Comparison of ENCODE assay signal across 23 cellular contexts in genomic region chr22:17864398-17865182, GRCh38.
DNase-seq lines count a peak whose midpoint lies in the region; ATAC-seq and TF ChIP-seq lines count a peak whose summit lies in the region.
"Had no signal": no experiment of that assay in that cellular context is flagged by ENCODE, and none has a peak within 500 bp of the region (broad histone marks: within the 10 kb centered on the region; RNA-seq: fewer than 3 reads in every experiment).

No MANE protein-coding gene starts in this region.

- H3K18ac ChIP-seq in neuronal stem cell (ENCODE audit: low read length): no peak overlapping the region

- H3K9me3 ChIP-seq in gastroesophageal sphincter (no peaks in the 10 kb centered on the region), neuronal stem cell (replicated peaks in 1 of 2; ENCODE audit: control insufficient read depth in 2 of 2, insufficient read depth in 1 of 2, low read depth in 1 of 2, low read length in 2 of 2) (no peaks in the 10 kb centered on the region)
- H3K9me3 ChIP-seq: BLaER1 treated with 17β-estradiol and CSF1 and Interleukin-3, amounts not matched to agents 10 nM and 100 nM; MG63 had no signal

- no peak for TF ChIP-seq POLR2A in gastroesophageal sphincter (IDR thresholded peaks at IDR 0.05)

- H3K79me1 ChIP-seq in neuronal stem cell (ENCODE audit: low read depth, low read length): no peaks in the 10 kb centered on the region

- no peak overlapping the region for H3K4ac ChIP-seq in neuronal stem cell (ENCODE audit: low read length)

- no peak overlapping the region for H3K4me3 Mint-ChIP-seq in progenitor cell of endocrine pancreas (ENCODE audit: low read depth)
- no peak overlapping the region for H3K4me3 Mint-ChIP-seq in T-helper 2 cell treated with Interferon-gamma antibody and Interleukin-4, amounts not matched to agents 5 μg/mL and 100 μg/mL, for 36 hours
- H3K4me3 Mint-ChIP-seq: CD4-positive, alpha-beta T cell; H9; HFFc6 had no signal

- H3K27me3 ChIP-seq in gastroesophageal sphincter (no peaks in the 10 kb centered on the region), neuronal stem cell (ENCODE audit: control insufficient read depth in 3 of 3, insufficient read depth in 3 of 3, low read depth in 1 of 3, low read length in 3 of 3) (no peaks in the 10 kb centered on the region)
- H3K27me3 ChIP-seq: BLaER1 treated with 17β-estradiol and CSF1 and Interleukin-3, amounts not matched to agents 10 nM and 100 nM; MG63 had no signal

- H4K8ac ChIP-seq in neuronal stem cell (ENCODE audit: low read depth, low read length): no peak overlapping the region

- no peak overlapping the region for H2BK12ac ChIP-seq in neuronal stem cell (ENCODE audit: low read length)

- H2AFZ ChIP-seq in neuronal stem cell (ENCODE audit: low read length): no peak overlapping the region
- H2AFZ ChIP-seq: GM23248 had no signal

- H3K9ac ChIP-seq in neuronal stem cell (ENCODE audit: low read depth, low read length, poor library complexity): peak overlapping the region; percentile 34
- H3K9ac ChIP-seq: BLaER1 treated with 17β-estradiol and CSF1 and Interleukin-3, amounts not matched to agents 10 nM and 100 nM; GM23248 had no signal

- H3K36me3 ChIP-seq in gastroesophageal sphincter (peaks cover 0 to 69% of the 10 kb centered on the region in 2 donors), neuronal stem cell (replicated peaks in 1 of 2; ENCODE audit: control insufficient read depth in 2 of 2, insufficient read depth in 2 of 2, low read length in 2 of 2) (peaks cover 27 to 49% of the 10 kb centered on the region in 2 donors)

- DNase-seq in neuronal stem cell (ENCODE audit: low spot score) (no peak), progenitor cell of endocrine pancreas (ENCODE audit: low spot score, unreplicated experiment) (no peak), NCI-H1092 treated with DMSO at 0.1 percent for 48 hours (lab: John Stamatoyannopoulos, UW) (no peak)
- DNase-seq in T-helper 2 cell treated with Interferon-gamma antibody and Interleukin-4, amounts not matched to agents 5 μg/mL and 100 μg/mL, for 36 hours (ENCODE audit: low spot score): no peak
- DNase-seq: AML-193; CD4-positive, alpha-beta T cell; GM23248; H9; HFFc6; IMR-90; KG1; MG63; NCI-H1694; NCI-H2081; NCI-H2227 treated with DMSO at 0.1 percent for 48 hours; NCI-H510A; NCI-H69; Right ventricle myocardium superior; RPMI8226 had no signal

- no peaks in the 10 kb centered on the region for H3K36me3 Mint-ChIP-seq in progenitor cell of endocrine pancreas (ENCODE audit: insufficient read depth)
- H3K36me3 Mint-ChIP-seq in T-helper 2 cell treated with Interferon-gamma antibody and Interleukin-4, amounts not matched to agents 5 μg/mL and 100 μg/mL, for 36 hours (ENCODE audit: low read depth): peaks cover 2% of the 10 kb centered on the region

- H3K27ac Mint-ChIP-seq in progenitor cell of endocrine pancreas: no peak overlapping the region
- H3K27ac Mint-ChIP-seq in T-helper 2 cell treated with Interferon-gamma antibody and Interleukin-4, amounts not matched to agents 5 μg/mL and 100 μg/mL, for 36 hours: no peak overlapping the region
- H3K27ac Mint-ChIP-seq: CD4-positive, alpha-beta T cell; HFFc6 had no signal

- H3K27ac ChIP-seq in angular gyrus (ENCODE audit: low read depth, low read length) (peak overlapping the region; percentile 34), gastroesophageal sphincter (peak overlapping the region in 3 of 4 donors; percentile 37 to 67 (median 66)), neuronal stem cell (replicated peaks; ENCODE audit: low read length) (no peak overlapping the region), temporal lobe (ENCODE audit: low read depth, low read length) (peak overlapping the region; percentile 97)
- H3K27ac ChIP-seq: BLaER1 treated with 17β-estradiol and CSF1 and Interleukin-3, amounts not matched to agents 10 nM and 100 nM; GM23248 had no signal

- H3K9me3 Mint-ChIP-seq in progenitor cell of endocrine pancreas (ENCODE audit: low read depth): no peaks in the 10 kb centered on the region
- H3K9me3 Mint-ChIP-seq in T-helper 2 cell treated with Interferon-gamma antibody and Interleukin-4, amounts not matched to agents 5 μg/mL and 100 μg/mL, for 36 hours: no peaks in the 10 kb centered on the region
- H3K9me3 Mint-ChIP-seq: CD4-positive, alpha-beta T cell; H9; HFFc6 had no signal

- H3K4me2 ChIP-seq in neuronal stem cell (ENCODE audit: insufficient read depth, low read length, poor library complexity, severe bottlenecking): no peak overlapping the region
- H3K4me2 ChIP-seq: BLaER1 treated with 17β-estradiol and CSF1 and Interleukin-3, amounts not matched to agents 10 nM and 100 nM had no signal

- H3K4me1 ChIP-seq in gastroesophageal sphincter (peaks cover 0 to 43% (median 12%) of the 10 kb centered on the region in 3 donors), neuronal stem cell (ENCODE audit: control insufficient read depth in 2 of 2, insufficient read depth in 1 of 2, low read depth in 1 of 2, low read length in 2 of 2) (peaks cover 5 to 7% of the 10 kb centered on the region in 2 donors)

- H2BK15ac ChIP-seq in neuronal stem cell (ENCODE audit: low read length): no peak overlapping the region

- no peak for TF ChIP-seq EP300 in gastroesophageal sphincter (IDR thresholded peaks at IDR 0.05)

- H3K4me3 ChIP-seq in gastroesophageal sphincter: peak overlapping the region in 1 of 2 donors; percentile 25
- H3K4me3 ChIP-seq in neuronal stem cell (ENCODE audit: low read length in 2 of 2): no peak overlapping the region
- H3K4me3 ChIP-seq: BLaER1 treated with 17β-estradiol and CSF1 and Interleukin-3, amounts not matched to agents 10 nM and 100 nM; GM23248; MG63 had no signal

- TF ChIP-seq CTCF in gastroesophageal sphincter (IDR thresholded peaks at IDR 0.05) (no peak), progenitor cell of endocrine pancreas (IDR thresholded peaks at IDR 0.05; ENCODE audit: unreplicated experiment) (no peak)

- no peaks in the 10 kb centered on the region for H3K4me1 Mint-ChIP-seq in progenitor cell of endocrine pancreas (ENCODE audit: low read depth)
- peaks cover 5% of the 10 kb centered on the region for H3K4me1 Mint-ChIP-seq in T-helper 2 cell treated with Interferon-gamma antibody and Interleukin-4, amounts not matched to agents 5 μg/mL and 100 μg/mL, for 36 hours (ENCODE audit: low read depth)
- H3K4me1 Mint-ChIP-seq: H9 had no signal

- peak overlapping the region; percentile 26 for H3K23ac ChIP-seq in neuronal stem cell (ENCODE audit: low read depth, low read length, poor library complexity)

- H2AK5ac ChIP-seq in neuronal stem cell (ENCODE audit: low read depth, low read length): no peak overlapping the region

- no peak for ATAC-seq in gastroesophageal sphincter

- H2BK120ac ChIP-seq in neuronal stem cell (ENCODE audit: low read depth, low read length): no peak overlapping the region

- no peak overlapping the region for H2BK5ac ChIP-seq in neuronal stem cell (ENCODE audit: low read length)

- no peak overlapping the region for H3K14ac ChIP-seq in neuronal stem cell (ENCODE audit: low read length)

- H4K91ac ChIP-seq in neuronal stem cell (ENCODE audit: low read depth, low read length, poor library complexity): no peak overlapping the region

- H3K27me3 Mint-ChIP-seq in progenitor cell of endocrine pancreas: no peaks in the 10 kb centered on the region
- no peaks in the 10 kb centered on the region for H3K27me3 Mint-ChIP-seq in T-helper 2 cell treated with Interferon-gamma antibody and Interleukin-4, amounts not matched to agents 5 μg/mL and 100 μg/mL, for 36 hours (ENCODE audit: low read depth)
- H3K27me3 Mint-ChIP-seq: CD4-positive, alpha-beta T cell had no signal

- 87% methylated on average over 12 of the region's 27 CpGs; no CpG with 5 or more reads in 1 of the 2 donors for WGBS in gastroesophageal sphincter (ENCODE audit: low coverage in 1 of 2), 2 donors
- no CpG with 5 or more reads among the region's 27 CpGs for WGBS in neuronal stem cell (ENCODE audit: extremely low coverage in 2 of 2, insufficient read length in 2 of 2, insufficient replicate concordance in 1 of 2), 2 donors
